32 cellular contexts compared by ENCODE assay signal in the genomic region with DNA sequence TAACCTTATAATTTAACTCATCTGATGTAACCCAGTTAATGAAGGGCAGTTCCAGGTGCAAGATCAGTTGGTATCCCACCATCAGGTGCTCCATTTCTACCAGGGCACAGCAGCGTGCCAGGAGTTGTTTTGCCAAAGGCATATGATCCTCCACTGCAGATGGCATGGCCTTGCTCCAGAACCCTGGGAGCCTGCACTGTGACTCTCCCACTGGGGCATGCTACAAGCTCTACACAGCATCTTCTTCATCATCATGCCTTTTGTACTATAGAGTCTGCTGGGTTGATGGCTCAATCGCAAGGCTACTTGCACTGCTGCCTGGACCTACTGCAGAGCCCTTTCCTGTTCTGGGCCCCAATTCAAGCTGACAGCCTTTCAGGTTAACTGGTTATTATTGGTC. TPM values are rescaled to one million over a fixed set of nuclear protein-coding genes. Genes with fewer than 3 reads are reported as not detected.
"Had no signal": no experiment of that assay in that cellular context is flagged by ENCODE, and none has a peak within 500 bp of the region (broad histone marks: within the 10 kb centered on the region; RNA-seq: fewer than 3 reads in every experiment).

No MANE protein-coding gene starts in this region.

- H3K9me3 Mint-ChIP-seq: activated T-helper 2 cell treated with anti-CD3 and anti-CD28 coated beads, Interferon-gamma antibody, Interleukin-2, Interleukin-4, amounts not matched to agents 10 μg/mL and 5 μg/mL and 100 μg/mL, durations not matched to agents 14 hours and 24 hours and 36 hours had no signal

- ATAC-seq: activated CD8-positive, alpha-beta T cell treated with anti-CD3 and anti-CD28 coated beads for 36 hours; activated naive CD4-positive, alpha-beta T cell treated with anti-CD3 and anti-CD28 coated beads, Interleukin-2, amount 50 U/mL, for 72 hours; activated T-cell treated with anti-CD3 and anti-CD28 coated beads, Interleukin-2, amount 50 U/mL, for 72 hours; body of pancreas; K562 had no signal

- DNase-seq: activated CD4-positive, alpha-beta T cell treated with anti-CD3 and anti-CD28 coated beads for 1 hour; activated CD4-positive, alpha-beta T cell treated with anti-CD3 and anti-CD28 coated beads, Interleukin-2, amount 10 ng/mL, durations not matched to agents 24 days and 14 days; activated CD4-positive, alpha-beta T cell treated with anti-CD3 and anti-CD28 coated beads, Interleukin-2, amount 50 U/mL, for 4 hours; activated CD4-positive, CD25-positive, alpha-beta regulatory T cell; activated CD8-positive, alpha-beta T cell treated with anti-CD3 and anti-CD28 coated beads for 36 hours; activated gamma-delta T cell; activated naive CD4-positive, alpha-beta T cell treated with anti-CD3 and anti-CD28 coated beads for 36 hours; activated T-cell treated with anti-CD3 and anti-CD28 coated beads, Interleukin-2, amount 50 U/mL, for 1 hour; activated T-cell treated with anti-CD3 and anti-CD28 coated beads, Interleukin-2, amount 50 U/mL, for 72 hours; adrenal gland; body of pancreas; NCI-H1092 treated with DMSO at 0.1 percent for 48 hours; NCI-H1417; NCI-H2029; NCI-H2227 treated with DMSO at 0.1 percent for 48 hours; NCI-H446; NCI-H510A treated with DMSO at 0.1 percent for 48 hours; NCI-H526 treated with DMSO at 0.1 percent for 48 hours; OCI-M1; Right ventricle myocardium superior; T1000; WERI-Rb-1 had no signal

- H3K36me3 Mint-ChIP-seq: activated naive CD4-positive, alpha-beta T cell treated with anti-CD3 and anti-CD28 coated beads, Interleukin-2, amount 50 U/mL, for 72 hours had no signal

- H3K27ac Mint-ChIP-seq: activated CD4-positive, alpha-beta T cell treated with anti-CD3 and anti-CD28 coated beads, Interleukin-2, amount 10 ng/mL, durations not matched to agents 24 days and 14 days; activated CD8-positive, alpha-beta T cell treated with anti-CD3 and anti-CD28 coated beads for 36 hours; activated naive CD4-positive, alpha-beta T cell treated with anti-CD3 and anti-CD28 coated beads for 36 hours; activated naive CD4-positive, alpha-beta T cell treated with anti-CD3 and anti-CD28 coated beads, Interleukin-2, amount 50 U/mL, for 72 hours; activated T-cell treated with anti-CD3 and anti-CD28 coated beads, Interleukin-2, amount 50 U/mL, for 72 hours; activated T-helper 2 cell treated with anti-CD3 and anti-CD28 coated beads, Interferon-gamma antibody, Interleukin-2, Interleukin-4, amounts not matched to agents 10 μg/mL and 5 μg/mL and 100 μg/mL, durations not matched to agents 14 hours and 24 hours and 36 hours had no signal

- H3K4me3 Mint-ChIP-seq: activated CD4-positive, alpha-beta T cell treated with anti-CD3 and anti-CD28 coated beads, Interleukin-2, amount 10 ng/mL, durations not matched to agents 24 days and 14 days; activated CD8-positive, alpha-beta T cell treated with anti-CD3 and anti-CD28 coated beads for 36 hours; activated naive CD4-positive, alpha-beta T cell treated with anti-CD3 and anti-CD28 coated beads for 36 hours; activated T-cell treated with anti-CD3 and anti-CD28 coated beads, Interleukin-2, amount 50 U/mL, for 72 hours had no signal

RNA-seq across cellular contexts. Expression of a gene that starts 38.4 kb away (rescaled TPM):
- total RNA-seq: activated CD4-positive, alpha-beta T cell treated with anti-CD3 and anti-CD28 coated beads, Interleukin-2, amount 10 ng/mL, durations not matched to agents 24 days and 14 days; activated CD8-positive, alpha-beta memory T cell treated with anti-CD3 and anti-CD28 coated beads for 36 hours; activated CD8-positive, alpha-beta T cell treated with anti-CD3 and anti-CD28 coated beads for 36 hours; activated naive CD4-positive, alpha-beta T cell treated with anti-CD3 and anti-CD28 coated beads for 36 hours; activated naive CD4-positive, alpha-beta T cell treated with anti-CD3 and anti-CD28 coated beads, Interleukin-2, amount 50 U/mL, for 72 hours; activated T-cell treated with anti-CD3 and anti-CD28 coated beads, Interleukin-2, amount 50 U/mL, for 72 hours; activated T-helper 2 cell treated with anti-CD3 and anti-CD28 coated beads, Interferon-gamma antibody, Interleukin-2, Interleukin-4, amounts not matched to agents 10 μg/mL and 5 μg/mL and 100 μg/mL, durations not matched to agents 14 hours and 24 hours and 36 hours; adrenal gland; astrocyte; body of pancreas; breast epithelium; cardiac septum; K562; M059J; Right ventricle myocardium superior; T-helper 1 cell treated with Interleukin-12 subunit alpha and Interleukin-12 subunit beta and Interleukin-4 antibody, amounts not matched to agents 30 ng/mL and 1 ng/mL, for 36 hours; T-helper 2 cell treated with Interferon-gamma antibody and Interleukin-4, amounts not matched to agents 100 ng/mL and 5 ng/mL, for 36 hours had no signal
